ENCODE assay signal across 8 cellular contexts in genomic region chr5:125412561-125413535, GRCh38.
DNase-seq lines count a peak whose midpoint lies in the region; ATAC-seq lines count a peak whose summit lies in the region.

No MANE protein-coding gene starts in this region.

- intact Hi-C loops in left cardiac atrium (cut with DNase I): no loop called here
- intact Hi-C loops in posterior cingulate gyrus (cut with DNase I): loop anchor here (5.0 to 10.0 kb wide), 4 partner anchors 66 to 671 kb away; no protein-coding TSS in a partner anchor

- peak; percentile 32 for ATAC-seq in HG02588 (IDR thresholded peaks at IDR 0.05; ENCODE audit: unreplicated experiment)
- ATAC-seq in left cardiac atrium: peak; percentile 92

- DNase-seq in DMS79 (lab: John Stamatoyannopoulos, UW): peak; percentile 68
- peak; percentile 67 for DNase-seq in NCI-H2029 (lab: John Stamatoyannopoulos, UW)
- DNase-seq in amygdala (lab: John Stamatoyannopoulos, UW): peak in 54 of 56 donors; percentile 17 to 94 (median 79)
- DNase-seq in left cardiac atrium: peak; percentile 74
- peak; percentile 79 to 98 (median 90) for DNase-seq in posterior cingulate gyrus
- no peak for DNase-seq in NK-92 treated with Interleukin-12 subunit alpha and Interleukin-12 subunit beta, amount 100 ng/mL, for 24 hours (lab: John Stamatoyannopoulos, UW)
- DNase-seq in activated CD4-positive, alpha-beta T cell treated with anti-CD3 and anti-CD28 coated beads for 4 hours: no peak

Comparison
In these comparisons a context has a peak if more than half of its experiments do, and no peak if none do; other contexts are left out.
1. DNase-seq: peak in DMS79 (single experiment), NCI-H2029 (single experiment), amygdala (54 of 56), left cardiac atrium (single experiment) and posterior cingulate gyrus (10 of 10); none in NK-92 treated with Interleukin-12 subunit alpha and Interleukin-12 subunit beta, amount 100 ng/mL, for 24 hours (single experiment) and activated CD4-positive, alpha-beta T cell treated with anti-CD3 and anti-CD28 coated beads for 4 hours (0 of 2).